In genomic region chr5:36839479-36839878, GRCh38 we compare ENCODE assay signal across 1 cellular context.
TF ChIP-seq lines count a peak whose summit lies in the region.

No MANE protein-coding gene starts in this region.

TF ChIP-seq in K562, 482 proteins besides CTCF, POLR2A, EP300 and RAD21:
- no peak for TF ChIP-seq BRD9 (IDR thresholded peaks at IDR 0.05; ENCODE audit: low read depth, partially characterized antibody)
- TF ChIP-seq CEBPG (CRISPR knock-in tag; IDR thresholded peaks at IDR 0.05) = no peak
- 0 out of 4 replicates have a peak, but pooled peaks of 1 of the 2 experiments have one; percentile 19 for TF ChIP-seq CEBPG (tag; conservative IDR thresholded peaks at IDR 0.05 in 1 of 2, IDR thresholded peaks at IDR 0.05 in 1 of 2)
- peak; percentile 29; the same call in 1 of the 2 replicates for TF ChIP-seq CEBPB (tag; IDR thresholded peaks at IDR 0.05)
